Comparison of ENCODE assay signal across 12 cellular contexts in the genomic region with DNA sequence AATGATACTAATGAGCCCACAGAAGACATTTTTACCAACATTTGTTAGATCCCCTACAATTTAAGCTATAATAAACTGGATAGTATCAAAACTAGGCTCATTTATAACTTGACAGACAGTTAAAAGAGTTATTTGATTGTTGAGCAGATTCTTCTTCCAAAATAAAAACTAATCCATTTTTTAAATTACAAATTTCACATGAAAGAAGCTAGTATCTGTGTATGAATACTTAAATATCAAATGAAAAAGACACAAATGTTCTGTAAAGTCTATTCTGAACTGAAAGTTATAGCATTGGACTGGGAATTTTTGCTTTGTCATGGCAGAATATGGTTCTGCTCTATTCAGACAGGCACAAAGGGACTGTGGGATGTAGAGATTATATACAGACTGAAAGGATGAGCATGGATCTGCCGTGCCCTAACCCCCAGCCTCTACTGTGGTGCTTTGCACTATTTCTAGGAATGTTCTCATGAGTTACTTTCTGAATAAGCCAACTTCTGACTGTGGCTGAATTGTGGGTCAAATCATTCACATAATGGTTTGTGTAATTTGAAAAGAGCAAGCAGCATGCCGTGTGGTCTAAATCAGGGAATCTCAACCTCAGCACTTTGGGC.
A peak's percentile ranks its signal among the peaks of the same experiment; 100 is the strongest.
DNase-seq lines count a peak whose midpoint lies in the region; ATAC-seq and TF ChIP-seq lines count a peak whose summit lies in the region.
"Had no signal": no experiment of that assay in that cellular context is flagged by ENCODE, and none has a peak within 500 bp of the region (broad histone marks: within the 10 kb centered on the region; RNA-seq: fewer than 3 reads in every experiment).

No MANE protein-coding gene starts in this region.

- no peaks in the 10 kb centered on the region for H3K27me3 ChIP-seq in endodermal cell (ENCODE audit: control insufficient read depth, insufficient read depth, low read length, poor library complexity, severe bottlenecking)
- H3K27me3 ChIP-seq: MG63, thyroid gland had no signal

- H3K36me3 Mint-ChIP-seq in endodermal cell (ENCODE audit: low read depth) (peaks cover 11% of the 10 kb centered on the region), mesothelial cell of epicardium (no peaks in the 10 kb centered on the region)

- H3K9ac ChIP-seq in endodermal cell (ENCODE audit: extremely low read depth, low read length, poor library complexity, severe bottlenecking), result no peak overlapping the region

- peaks cover 20% of the 10 kb centered on the region for H3K9me3 Mint-ChIP-seq in endodermal cell
- H3K9me3 Mint-ChIP-seq in mesothelial cell of epicardium, result peaks cover 18% of the 10 kb centered on the region

- H3K4me1 Mint-ChIP-seq in endodermal cell, result peaks cover 36% of the 10 kb centered on the region
- peaks cover 8% of the 10 kb centered on the region for H3K4me1 Mint-ChIP-seq in mesothelial cell of epicardium
- H3K4me1 Mint-ChIP-seq: activated CD4-positive, alpha-beta memory T cell treated with anti-CD3 and anti-CD28 coated beads, Interleukin-2, amount 10 ng/mL, durations not matched to agents 7 days and 5 days had no signal

- H3K27ac Mint-ChIP-seq in endodermal cell, result peak overlapping the region; percentile 37
- H3K27ac Mint-ChIP-seq in mesothelial cell of epicardium, result peak overlapping the region; percentile 78
- H3K27ac Mint-ChIP-seq: activated CD4-positive, alpha-beta memory T cell treated with anti-CD3 and anti-CD28 coated beads, Interleukin-2, amount 10 ng/mL, durations not matched to agents 7 days and 5 days had no signal

- H3K9me3 ChIP-seq in endodermal cell (ENCODE audit: control insufficient read depth, low read length), result peaks cover 17% of the 10 kb centered on the region
- H3K9me3 ChIP-seq: MG63, thyroid gland had no signal

- H3K27ac ChIP-seq in 22Rv1, result peak overlapping the region; percentile 52
- H3K27ac ChIP-seq in endodermal cell (ENCODE audit: low read depth, low read length), result no peak overlapping the region
- H3K27ac ChIP-seq: thyroid gland had no signal

- no peaks in the 10 kb centered on the region for H3K36me3 ChIP-seq in endodermal cell (ENCODE audit: control insufficient read depth, insufficient read depth, low read length)
- H3K36me3 ChIP-seq: MG63, thyroid gland had no signal

- DNase-seq in NCI-H460 (ENCODE audit: extremely low read depth, low read depth) (peak; percentile 50), endodermal cell (no peak), mesothelial cell of epicardium (ENCODE audit: low spot score in 2 of 2, unreplicated experiment in 2 of 2) (no peak), sciatic nerve (ENCODE audit: low spot score) (no peak), mucosa of gallbladder (ENCODE audit: low spot score) (no peak)
- DNase-seq: activated CD4-positive, alpha-beta memory T cell treated with anti-CD3 and anti-CD28 coated beads, Interleukin-2, amount 10 ng/mL, durations not matched to agents 7 days and 5 days; RPMI8226; thyroid gland had no signal

- ATAC-seq in sciatic nerve (no peak), HG03025 (IDR thresholded peaks at IDR 0.05; ENCODE audit: low FRiP score, unreplicated experiment) (no peak), GM18907 (IDR thresholded peaks at IDR 0.05; ENCODE audit: unreplicated experiment) (no peak)

- no peak for TF ChIP-seq CTCF in 22Rv1 (IDR thresholded peaks at IDR 0.05)
- no peak for TF ChIP-seq CTCF in endodermal cell (conservative IDR thresholded peaks at IDR 0.05)
- no peak for TF ChIP-seq CTCF in mesothelial cell of epicardium (IDR thresholded peaks at IDR 0.05; ENCODE audit: unreplicated experiment)

- intact Hi-C loops in sciatic nerve (cut with DNase I), result no loop called here

- no peak overlapping the region for H3K4me3 Mint-ChIP-seq in endodermal cell
- no peak overlapping the region for H3K4me3 Mint-ChIP-seq in mesothelial cell of epicardium
- H3K4me3 Mint-ChIP-seq: activated CD4-positive, alpha-beta memory T cell treated with anti-CD3 and anti-CD28 coated beads, Interleukin-2, amount 10 ng/mL, durations not matched to agents 7 days and 5 days had no signal

- H3K4me1 ChIP-seq in endodermal cell (ENCODE audit: control insufficient read depth, insufficient read depth, low read length), result peaks cover 25% of the 10 kb centered on the region
- H3K4me1 ChIP-seq: thyroid gland had no signal

- 86% methylated on average over 2 of the region's 2 CpGs; no CpG with 5 or more reads in 1 of the 2 experiments for WGBS in endodermal cell (ENCODE audit: insufficient coverage in 1 of 2, insufficient read length in 1 of 2), 2 experiments

- no peaks in the 10 kb centered on the region for H3K27me3 Mint-ChIP-seq in endodermal cell (ENCODE audit: insufficient read depth)
- no peaks in the 10 kb centered on the region for H3K27me3 Mint-ChIP-seq in mesothelial cell of epicardium (ENCODE audit: low read depth)
- H3K27me3 Mint-ChIP-seq: activated CD4-positive, alpha-beta memory T cell treated with anti-CD3 and anti-CD28 coated beads, Interleukin-2, amount 10 ng/mL, durations not matched to agents 7 days and 5 days had no signal

- no peak overlapping the region for H3K4me3 ChIP-seq in endodermal cell (ENCODE audit: low read length)
- H3K4me3 ChIP-seq: MG63, thyroid gland had no signal
